22 cellular contexts compared by ENCODE assay signal in the genomic region with DNA sequence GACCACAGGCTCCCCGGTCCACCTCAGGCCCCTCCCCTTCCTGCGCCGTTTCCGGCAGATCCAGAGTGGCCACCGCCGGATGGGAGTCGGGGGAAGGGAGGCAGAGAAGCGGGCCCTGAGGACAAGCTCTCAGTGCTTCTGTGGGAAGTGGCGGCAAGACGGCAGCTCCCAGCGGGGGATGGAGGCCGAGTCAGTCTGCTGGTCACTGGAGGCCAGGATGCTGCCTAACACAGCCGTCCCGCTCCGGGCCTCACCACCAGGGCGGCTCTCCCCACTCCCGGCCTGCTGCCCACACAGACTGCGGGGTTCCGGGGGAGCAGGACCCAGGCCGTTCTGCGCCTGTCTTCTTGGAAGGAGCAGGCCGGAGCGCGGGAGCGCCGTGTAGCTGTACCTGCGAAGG. TPM values are rescaled to one million over a fixed set of nuclear protein-coding genes. Genes with fewer than 3 reads are reported as not detected.
DNase-seq lines count a peak whose midpoint lies in the region; ATAC-seq and TF ChIP-seq lines count a peak whose summit lies in the region.
"Had no signal": no experiment of that assay in that cellular context is flagged by ENCODE, and none has a peak within 500 bp of the region (broad histone marks: within the 10 kb centered on the region; RNA-seq: fewer than 3 reads in every experiment).

No MANE protein-coding gene starts in this region.

- H3K9me3 Mint-ChIP-seq in WTC11, result no peaks in the 10 kb centered on the region

- H3K27me3 ChIP-seq in heart left ventricle, result no peaks in the 10 kb centered on the region
- no peaks in the 10 kb centered on the region for H3K27me3 ChIP-seq in testis

- no peaks in the 10 kb centered on the region for H3K27me3 Mint-ChIP-seq in WTC11 (ENCODE audit: low read depth)

- no peak for TF ChIP-seq POLR2A in heart left ventricle (IDR thresholded peaks at IDR 0.05)
- TF ChIP-seq POLR2A in testis (IDR thresholded peaks at IDR 0.05), result no peak

- H3K36me3 ChIP-seq in heart left ventricle (peaks cover 0 to 57% (median 31%) of the 10 kb centered on the region in 9 donors), testis (ENCODE audit: low read depth, missing control alignments) (no peaks in the 10 kb centered on the region)

- H3K27ac ChIP-seq in heart left ventricle, result no peak overlapping the region
- no peak overlapping the region for H3K27ac ChIP-seq in testis
- H3K27ac ChIP-seq: 22Rv1, C4-2B had no signal

- DNase-seq in Right ventricle myocardium superior, result peak; percentile 43
- no peak for DNase-seq in heart left ventricle
- peak; percentile 72 for DNase-seq in WTC11 (ENCODE audit: low spot score)
- peak; percentile 76 for DNase-seq in iPS-NIHi11 (ENCODE audit: low spot score)
- peak; percentile 53 for DNase-seq in testis
- no peak for DNase-seq in DMS153 treated with DMSO at 0.1 percent for 48 hours (lab: John Stamatoyannopoulos, UW; ENCODE audit: unreplicated experiment)
- DNase-seq in stimulated activated CD4-positive, alpha-beta T cell treated with anti-CD3 and anti-CD28 coated beads, Interleukin-4, amount 100 ng/mL, for 4 hours, result no peak
- DNase-seq in activated CD4-positive, alpha-beta T cell treated with anti-CD3 and anti-CD28 coated beads for 4 hours, result no peak
- DNase-seq: AML-193, DMS 273 treated with DMSO at 0.1 percent for 48 hours, GDM1, GOT3, NCI-H1417, NCI-H187, NCI-H2107, NCI-H2227 treated with DMSO at 0.1 percent for 48 hours, NCI-H524, SIG-M5 had no signal

- WGBS in heart left ventricle, 4 donors, result 84 to 95% (median 88%) methylated on average over 15 to 27 of the region's 27 CpGs
- 54 to 83% methylated on average over 14 to 27 of the region's 27 CpGs for WGBS in testis, 2 donors

- peaks cover 32% of the 10 kb centered on the region for H3K36me3 Mint-ChIP-seq in WTC11

- no peak for ATAC-seq in Right ventricle myocardium superior (ENCODE audit: poor library complexity)
- no peak for ATAC-seq in heart left ventricle
- peak; percentile 82 for ATAC-seq in WTC11

- intact Hi-C loops in Right ventricle myocardium superior (cut with DNase I), result no loop called here
- intact Hi-C loops in heart left ventricle (cut with DNase I), result loop anchor here in 2 of 10 donors (10.0 kb wide), 1 partner anchor 48 kb away; no protein-coding TSS in a partner anchor
- intact Hi-C loops in testis (cut with DNase I; ENCODE audit: low total_unique reads), result no loop called here

- H3K9me3 ChIP-seq in heart left ventricle (no peaks in the 10 kb centered on the region), testis (no peaks in the 10 kb centered on the region)

- peaks cover 32% of the 10 kb centered on the region for H3K4me1 Mint-ChIP-seq in WTC11

- CTCF ChIA-PET in WTC11 (lab: Charles Lee), result interaction anchor here (0.7 to 1.5 kb wide), 5 partner anchors 10 to 156 kb away, joined by 4 to 9 read pairs (median 4); no protein-coding TSS in a partner anchor

- POLR2A ChIA-PET in WTC11 (lab: Charles Lee), result interaction anchor here (0.6 to 0.7 kb wide), 2 partner anchors 14 to 95 kb away, joined by 3 read pairs; no protein-coding TSS in a partner anchor

- no peak for TF ChIP-seq CTCF in heart left ventricle (IDR thresholded peaks at IDR 0.05)
- no peak for TF ChIP-seq CTCF in WTC11 (IDR thresholded peaks at IDR 0.05)
- no peak for TF ChIP-seq CTCF in testis (IDR thresholded peaks at IDR 0.05)

- no peak overlapping the region for H3K27ac Mint-ChIP-seq in WTC11

- H3K4me1 ChIP-seq in heart left ventricle (peaks cover 0 to 32% (median 5%) of the 10 kb centered on the region in 12 donors), testis (no peaks in the 10 kb centered on the region)

- no peak overlapping the region for H3K4me3 ChIP-seq in heart left ventricle
- peak overlapping the region; percentile 34 to 55 for H3K4me3 ChIP-seq in testis

- H3K4me3 Mint-ChIP-seq in WTC11, result no peak overlapping the region

TF ChIP-seq in WTC11, 78 proteins besides CTCF, POLR2A, EP300 and RAD21:
- TF ChIP-seq JAZF1 (CRISPR knock-in tag; IDR thresholded peaks at IDR 0.05) (no peak), MXD4 (CRISPR knock-in tag; IDR thresholded peaks at IDR 0.05; ENCODE audit: borderline replicate concordance) (no peak), FOXP1 (CRISPR knock-in tag; IDR thresholded peaks at IDR 0.05; ENCODE audit: borderline replicate concordance) (peak; percentile 34; the same call in 1 of the 2 replicates), TCF7 (CRISPR knock-in tag; IDR thresholded peaks at IDR 0.05; ENCODE audit: low read depth) (no peak)
- TF ChIP-seq, protein P1, sequence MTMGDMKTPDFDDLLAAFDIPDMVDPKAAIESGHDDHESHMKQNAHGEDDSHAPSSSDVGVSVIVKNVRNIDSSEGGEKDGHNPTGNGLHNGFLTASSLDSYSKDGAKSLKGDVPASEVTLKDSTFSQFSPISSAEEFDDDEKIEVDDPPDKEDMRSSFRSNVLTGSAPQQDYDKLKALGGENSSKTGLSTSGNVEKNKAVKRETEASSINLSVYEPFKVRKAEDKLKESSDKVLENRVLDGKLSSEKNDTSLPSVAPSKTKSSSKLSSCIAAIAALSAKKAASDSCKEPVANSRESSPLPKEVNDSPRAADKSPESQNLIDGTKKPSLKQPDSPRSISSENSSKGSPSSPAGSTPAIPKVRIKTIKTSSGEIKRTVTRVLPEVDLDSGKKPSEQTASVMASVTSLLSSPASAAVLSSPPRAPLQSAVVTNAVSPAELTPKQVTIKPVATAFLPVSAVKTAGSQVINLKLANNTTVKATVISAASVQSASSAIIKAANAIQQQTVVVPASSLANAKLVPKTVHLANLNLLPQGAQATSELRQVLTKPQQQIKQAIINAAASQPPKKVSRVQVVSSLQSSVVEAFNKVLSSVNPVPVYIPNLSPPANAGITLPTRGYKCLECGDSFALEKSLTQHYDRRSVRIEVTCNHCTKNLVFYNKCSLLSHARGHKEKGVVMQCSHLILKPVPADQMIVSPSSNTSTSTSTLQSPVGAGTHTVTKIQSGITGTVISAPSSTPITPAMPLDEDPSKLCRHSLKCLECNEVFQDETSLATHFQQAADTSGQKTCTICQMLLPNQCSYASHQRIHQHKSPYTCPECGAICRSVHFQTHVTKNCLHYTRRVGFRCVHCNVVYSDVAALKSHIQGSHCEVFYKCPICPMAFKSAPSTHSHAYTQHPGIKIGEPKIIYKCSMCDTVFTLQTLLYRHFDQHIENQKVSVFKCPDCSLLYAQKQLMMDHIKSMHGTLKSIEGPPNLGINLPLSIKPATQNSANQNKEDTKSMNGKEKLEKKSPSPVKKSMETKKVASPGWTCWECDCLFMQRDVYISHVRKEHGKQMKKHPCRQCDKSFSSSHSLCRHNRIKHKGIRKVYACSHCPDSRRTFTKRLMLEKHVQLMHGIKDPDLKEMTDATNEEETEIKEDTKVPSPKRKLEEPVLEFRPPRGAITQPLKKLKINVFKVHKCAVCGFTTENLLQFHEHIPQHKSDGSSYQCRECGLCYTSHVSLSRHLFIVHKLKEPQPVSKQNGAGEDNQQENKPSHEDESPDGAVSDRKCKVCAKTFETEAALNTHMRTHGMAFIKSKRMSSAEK (CRISPR knock-in tag; IDR thresholded peaks at IDR 0.05; ENCODE audit: borderline replicate concordance), result no peak
- TF ChIP-seq, protein P2, sequence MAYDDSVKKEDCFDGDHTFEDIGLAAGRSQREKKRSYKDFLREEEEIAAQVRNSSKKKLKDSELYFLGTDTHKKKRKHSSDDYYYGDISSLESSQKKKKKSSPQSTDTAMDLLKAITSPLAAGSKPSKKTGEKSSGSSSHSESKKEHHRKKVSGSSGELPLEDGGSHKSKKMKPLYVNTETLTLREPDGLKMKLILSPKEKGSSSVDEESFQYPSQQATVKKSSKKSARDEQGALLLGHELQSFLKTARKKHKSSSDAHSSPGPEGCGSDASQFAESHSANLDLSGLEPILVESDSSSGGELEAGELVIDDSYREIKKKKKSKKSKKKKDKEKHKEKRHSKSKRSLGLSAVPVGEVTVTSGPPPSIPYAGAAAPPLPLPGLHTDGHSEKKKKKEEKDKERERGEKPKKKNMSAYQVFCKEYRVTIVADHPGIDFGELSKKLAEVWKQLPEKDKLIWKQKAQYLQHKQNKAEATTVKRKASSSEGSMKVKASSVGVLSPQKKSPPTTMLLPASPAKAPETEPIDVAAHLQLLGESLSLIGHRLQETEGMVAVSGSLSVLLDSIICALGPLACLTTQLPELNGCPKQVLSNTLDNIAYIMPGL (CRISPR knock-in tag; IDR thresholded peaks at IDR 0.05), result 0 out of 2 replicates have a peak, but pooled peaks have one; percentile 36

RNA-seq across cellular contexts. Expression of a gene that starts 31.4 kb away (rescaled TPM):
- 38.0 TPM for total RNA-seq in Right ventricle myocardium superior
- total RNA-seq in heart left ventricle, result 10 to 100 TPM; 16.9 to 40.2 (median 30.0) TPM
- 10 to 100 TPM; 14.8 to 16.9 TPM for polyA plus RNA-seq in heart left ventricle
- 28.7 to 30.6 TPM (median 29.4 TPM) in 3 replicates for total RNA-seq in WTC11 (2021)
- total RNA-seq in testis, result 10 to 100 TPM; 14.5 to 29.4 TPM
- 19.7 TPM for polyA plus RNA-seq in testis (ENCODE audit: insufficient read depth, low read depth, low replicate concordance)

RNA-seq across cellular contexts. Expression of a gene that starts 53.0 kb away (rescaled TPM):
- total RNA-seq in Right ventricle myocardium superior, result not detected
- total RNA-seq in heart left ventricle, result not detected
- not detected for polyA plus RNA-seq in heart left ventricle
- not detected in 3 replicates for total RNA-seq in WTC11 (2021)
- 10 to 100 TPM; 14.0 to 14.2 TPM for total RNA-seq in testis
- 46.5 TPM for polyA plus RNA-seq in testis (ENCODE audit: insufficient read depth, low read depth, low replicate concordance)
- total RNA-seq: M059J, RPMI7951 had no signal

Comparison
In these comparisons a context has a peak if more than half of its experiments do, and no peak if none do; other contexts are left out.
1. DNase-seq: peak in Right ventricle myocardium superior (single experiment), WTC11 (single experiment), iPS-NIHi11 (single experiment) and testis (single experiment); none in heart left ventricle (0 of 5), DMS153 treated with DMSO at 0.1 percent for 48 hours (single experiment), stimulated activated CD4-positive, alpha-beta T cell treated with anti-CD3 and anti-CD28 coated beads, Interleukin-4, amount 100 ng/mL, for 4 hours (0 of 2) and activated CD4-positive, alpha-beta T cell treated with anti-CD3 and anti-CD28 coated beads for 4 hours (0 of 2).
2. H3K4me3 ChIP-seq: peak in testis (2 of 2); none in heart left ventricle (0 of 12).
3. RNA of a gene that starts 53.0 kb away (total RNA-seq): 14.0 to 14.2 TPM in testis; not detected in Right ventricle myocardium superior (single experiment), not detected in heart left ventricle and not detected in WTC11; every median in the first group is over 10 times any median in the second.